ENCODE assay signal across 8 cellular contexts in genomic region chr13:52011690-52012511, GRCh38. TPM values are rescaled to one million over a fixed set of nuclear protein-coding genes. Genes with fewer than 3 reads are reported as not detected.
DNase-seq lines count a peak whose midpoint lies in the region; ATAC-seq and TF ChIP-seq lines count a peak whose summit lies in the region.

Gene ALG11 (plus strand): TSS chr13:52012398. CDS start chr13:52012419, 21 bp downstream.

- no peak within 1 kb of the TSS for H3K27ac ChIP-seq in OCI-LY3 (ENCODE audit: low read length)

- H3K27me3 ChIP-seq in OCI-LY3 (ENCODE audit: low read depth, low read length): peaks cover 17% of the 10 kb centered on the region
- H3K27me3 ChIP-seq in mononuclear cell (ENCODE audit: insufficient read depth, low read length): peaks cover 31% of the 10 kb centered on the region

- peaks cover 39% of the 10 kb centered on the region for H3K79me2 ChIP-seq in OCI-LY3 (ENCODE audit: low read length)

- no peak for TF ChIP-seq CTCF in OCI-LY3 (IDR thresholded peaks at IDR 0.05; ENCODE audit: low read depth, low read length)

- H3K4me1 ChIP-seq in OCI-LY3 (ENCODE audit: low read length): peaks cover 13% of the 10 kb centered on the region
- H3K4me1 ChIP-seq in mononuclear cell (ENCODE audit: insufficient read depth, low read length): peaks cover 9% of the 10 kb centered on the region

- H3K4me3 ChIP-seq in OCI-LY3 (ENCODE audit: low read length): peak within 1 kb of the TSS; percentile 86
- H3K4me3 ChIP-seq in mononuclear cell (ENCODE audit: low read length): peak within 1 kb of the TSS; percentile 90

- H3K9ac ChIP-seq in OCI-LY3 (ENCODE audit: low read length): peak within 1 kb of the TSS; percentile 74

- peak within 1 kb of the TSS; percentile 82 for H3K4me2 ChIP-seq in OCI-LY3 (ENCODE audit: low read length)

- H3K9me3 ChIP-seq in OCI-LY3 (ENCODE audit: insufficient read depth, low read length) (no peaks in the 10 kb centered on the region), mononuclear cell (ENCODE audit: low read depth, low read length) (no peaks in the 10 kb centered on the region)

- H2AFZ ChIP-seq in OCI-LY3 (ENCODE audit: low read depth, low read length): peak within 1 kb of the TSS; percentile 74

- DNase-seq in D341Med (ENCODE audit: low spot score): peak; percentile 98
- DNase-seq in HuH-7 (ENCODE audit: low spot score): peak; percentile 85
- peak; percentile 100 for DNase-seq in activated CD8-positive, alpha-beta memory T cell treated with anti-CD3 and anti-CD28 coated beads, Interleukin-2, amount 50 U/mL, for 48 hours
- peak; percentile 97 for DNase-seq in epidermal melanocyte (ENCODE audit: insufficient read length, low spot score)
- peak; percentile 99 for DNase-seq in stimulated activated CD8-positive, alpha-beta memory T cell treated with anti-CD3 and anti-CD28 coated beads, Interleukin-4, amount 100 ng/mL, for 1 hour (ENCODE audit: low read depth in 2 of 2, low spot score in 1 of 2)

- H4K20me1 ChIP-seq in OCI-LY3 (ENCODE audit: insufficient read depth, low read length): no peaks in the 10 kb centered on the region

- peak; percentile 99 for ATAC-seq in GM21515 (IDR thresholded peaks at IDR 0.05; ENCODE audit: unreplicated experiment)

- H3K36me3 ChIP-seq in OCI-LY3 (replicated peaks; ENCODE audit: low read depth, low read length): no peaks in the 10 kb centered on the region

RNA-seq across cellular contexts. Expression of gene ALG11, which starts in this region (rescaled TPM):
- 21.0 TPM for total RNA-seq in mononuclear cell
